In the genomic region with DNA sequence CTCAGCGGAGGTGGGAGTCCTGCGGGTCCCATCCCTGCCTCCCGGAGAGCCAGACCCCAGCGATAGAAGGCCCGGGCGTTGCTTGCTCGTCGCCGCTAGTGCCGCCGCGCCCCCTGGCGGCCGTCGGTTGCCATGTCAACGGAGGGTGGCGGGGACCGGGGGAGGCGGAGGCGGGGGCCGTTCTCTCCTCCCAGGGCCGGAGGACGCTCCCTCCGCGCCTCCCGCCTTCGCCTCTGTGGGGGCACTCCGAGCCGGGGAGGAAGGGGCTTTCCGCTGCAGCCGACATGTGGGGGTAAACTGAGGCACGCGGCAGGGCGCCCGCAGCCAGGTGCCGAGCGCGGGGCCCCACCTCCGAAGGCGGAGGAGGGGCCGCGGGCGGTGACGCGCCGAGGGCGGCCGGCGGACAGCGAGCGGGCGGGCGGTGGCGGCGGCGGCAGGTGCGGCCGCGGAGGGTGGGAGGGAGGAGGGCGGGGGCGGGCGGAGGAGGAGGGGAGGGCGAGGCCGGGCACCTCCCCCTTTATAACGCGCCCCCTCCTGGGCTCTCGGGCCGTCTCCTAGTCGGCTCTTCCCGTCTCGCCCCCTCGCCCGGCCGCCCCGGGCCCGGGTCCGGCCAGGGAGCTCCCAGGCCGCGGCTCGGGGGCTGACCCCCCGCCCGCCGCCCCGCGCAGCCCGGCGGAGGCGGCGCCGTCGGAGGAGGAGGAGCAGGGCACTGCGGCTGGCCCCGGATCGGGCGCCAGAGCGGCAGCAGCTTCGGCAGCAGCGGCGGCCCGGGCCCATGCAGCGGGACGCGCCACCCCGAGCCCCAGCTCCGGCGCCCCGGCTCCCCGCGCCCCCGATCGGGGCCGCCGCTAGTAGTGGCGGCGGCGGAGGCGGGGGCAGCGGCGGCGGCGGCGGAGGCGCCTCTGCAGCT, we compare ENCODE assay signal across 8 cellular contexts. TPM values are rescaled to one million over a fixed set of nuclear protein-coding genes. Genes with fewer than 3 reads are reported as not detected.
DNase-seq lines count a peak whose midpoint lies in the region; ATAC-seq lines count a peak whose summit lies in the region.

No MANE protein-coding gene starts in this region.

- H3K9me3 ChIP-seq in NT2/D1 (ENCODE audit: insufficient read depth, low read length) = no peaks in the 10 kb centered on the region
- no peaks in the 10 kb centered on the region for H3K9me3 ChIP-seq in endocrine pancreas (ENCODE audit: control insufficient read depth, low read length)
- H3K9me3 ChIP-seq in mesodermal cell (ENCODE audit: control insufficient read depth, low read length) = no peaks in the 10 kb centered on the region

- no peaks in the 10 kb centered on the region for H3K27me3 ChIP-seq in NT2/D1 (ENCODE audit: insufficient read depth, insufficient read length)
- H3K27me3 ChIP-seq in endocrine pancreas (ENCODE audit: control insufficient read depth, insufficient read depth, low read length) = no peaks in the 10 kb centered on the region

- peak; percentile 78 for DNase-seq in COR-L47 (lab: John Stamatoyannopoulos, UW)
- DNase-seq in HS-5 (ENCODE audit: low read depth) = peak; percentile 23
- DNase-seq in NT2/D1 (ENCODE audit: low read depth, low spot score) = peak; percentile 72
- peak; percentile 62 for DNase-seq in activated CD8-positive, alpha-beta memory T cell treated with anti-CD3 and anti-CD28 coated beads, Interleukin-2, amount 50 U/mL, for 24 hours (ENCODE audit: extremely low read depth)
- DNase-seq in stimulated activated CD8-positive, alpha-beta memory T cell treated with anti-CD3 and anti-CD28 coated beads, Interleukin-15, amount 100 ng/mL, for 48 hours (ENCODE audit: low read depth in 2 of 2) = peak; percentile 80 to 85

- H3K36me3 ChIP-seq in NT2/D1 (ENCODE audit: insufficient read depth, insufficient read length, low read length) (peaks cover 37% of the 10 kb centered on the region), endocrine pancreas (ENCODE audit: control insufficient read depth, insufficient read depth, low read length) (peaks cover 6% of the 10 kb centered on the region), mesodermal cell (ENCODE audit: control insufficient read depth, insufficient read depth, low read length) (peaks cover 36% of the 10 kb centered on the region)

- H3K9ac ChIP-seq in NT2/D1 (ENCODE audit: insufficient read length, low read depth) = peak overlapping the region; percentile 77
- peak overlapping the region; percentile 31 for H3K9ac ChIP-seq in endocrine pancreas (ENCODE audit: control insufficient read depth, insufficient read depth, low read length)

- H3K4me3 ChIP-seq in NT2/D1 (ENCODE audit: insufficient read length, low read depth) (peak overlapping the region; percentile 62), endocrine pancreas (ENCODE audit: control insufficient read depth, insufficient read depth, low read length) (no peak overlapping the region), mesodermal cell (ENCODE audit: extremely low read depth, insufficient read depth, low read length, poor library complexity, severe bottlenecking) (peak overlapping the region; percentile 98)

- WGBS in mesodermal cell (ENCODE audit: insufficient coverage in 2 of 2), 2 experiments = 0 to 1% methylated on average over 55 to 92 of the region's 123 CpGs

- ATAC-seq in GM19468 (IDR thresholded peaks at IDR 0.05; ENCODE audit: extremely low read depth, unreplicated experiment) = peak; percentile 15

- H3K4me1 ChIP-seq in NT2/D1 (ENCODE audit: insufficient read depth, insufficient read length) (peaks cover 27% of the 10 kb centered on the region), endocrine pancreas (ENCODE audit: control insufficient read depth, insufficient read depth, low read length) (peaks cover 8% of the 10 kb centered on the region), mesodermal cell (ENCODE audit: control insufficient read depth, insufficient read depth, low read length, poor library complexity, severe bottlenecking) (peaks cover 21% of the 10 kb centered on the region)

- H3K27ac ChIP-seq in mesodermal cell (ENCODE audit: low read depth, low read length, severe bottlenecking) = no peak overlapping the region

RNA-seq across cellular contexts. Expression of gene CDK9, which starts 0.6 kb away (rescaled TPM):
- 79.5 TPM for polyA plus RNA-seq in mesodermal cell (2013, experiment 1 of 2)
- polyA plus RNA-seq in mesodermal cell (2013, experiment 2 of 2) = 66.6 TPM

RNA-seq across cellular contexts. Expression of gene SH2D3C, which starts 6.8 kb away (rescaled TPM):
- polyA plus RNA-seq in mesodermal cell (2013, experiment 1 of 2) = 24.8 TPM
- polyA plus RNA-seq in mesodermal cell (2013, experiment 2 of 2) = 17.4 TPM

RNA-seq across cellular contexts. Expression of gene FPGS, which starts 17.4 kb away (rescaled TPM):
- 57.4 TPM for polyA plus RNA-seq in mesodermal cell (2013, experiment 1 of 2)
- 48.9 TPM for polyA plus RNA-seq in mesodermal cell (2013, experiment 2 of 2)

RNA-seq across cellular contexts. Expression of gene TOR2A, which starts 50.2 kb away (rescaled TPM):
- 20.5 TPM for polyA plus RNA-seq in mesodermal cell (2013, experiment 1 of 2)
- 17.4 TPM for polyA plus RNA-seq in mesodermal cell (2013, experiment 2 of 2)

Comparison
In these comparisons a context has a peak if more than half of its experiments do, and no peak if none do; other contexts are left out.
1. DNase-seq: peak in every context shown above with its lines; median percentile 82 in stimulated activated CD8-positive, alpha-beta memory T cell treated with anti-CD3 and anti-CD28 coated beads, Interleukin-15, amount 100 ng/mL, for 48 hours; 78 in COR-L47; 72 in NT2/D1; 62 in activated CD8-positive, alpha-beta memory T cell treated with anti-CD3 and anti-CD28 coated beads, Interleukin-2, amount 50 U/mL, for 24 hours; 23 in HS-5.